ENCODE assay signal across 18 cellular contexts in the genomic region with DNA sequence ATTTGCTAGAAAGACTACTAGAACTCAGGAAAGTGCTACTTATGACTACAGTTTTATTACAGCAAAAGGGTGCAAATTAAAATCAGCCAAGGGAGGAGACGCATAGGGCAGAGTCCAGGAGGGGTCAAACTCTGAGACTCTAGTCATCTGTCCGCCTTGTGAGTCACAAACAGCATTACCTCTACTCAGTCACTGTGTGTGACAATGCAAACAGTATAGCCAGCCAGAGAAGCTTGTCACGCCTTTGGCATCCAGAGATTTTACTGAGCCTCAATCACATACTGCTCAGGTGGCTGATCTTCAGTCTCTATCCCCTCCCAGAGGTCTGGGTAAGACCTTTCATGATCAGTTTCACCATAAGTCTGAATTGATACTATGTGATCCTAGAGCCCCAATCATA. TPM values are rescaled to one million over a fixed set of nuclear protein-coding genes. Genes with fewer than 3 reads are reported as not detected.
DNase-seq lines count a peak whose midpoint lies in the region; ATAC-seq, FAIRE-seq and TF ChIP-seq lines count a peak whose summit lies in the region.
"Had no signal": no experiment of that assay in that cellular context is flagged by ENCODE, and none has a peak within 500 bp of the region (broad histone marks: within the 10 kb centered on the region; RNA-seq: fewer than 3 reads in every experiment).

No MANE protein-coding gene starts in this region.

- DNase-seq in 8988T (peak; percentile 20), HT-29 (ENCODE audit: low spot score) (peak; percentile 47), RKO (ENCODE audit: low spot score) (peak; percentile 37), HepG2 (ENCODE audit: low spot score) (peak; percentile 58), NCI-H748 treated with DMSO at 0.1 percent for 48 hours (lab: John Stamatoyannopoulos, UW) (no peak), OCI-M2 (lab: John Stamatoyannopoulos, UW; ENCODE audit: unreplicated experiment) (no peak)
- no peak for DNase-seq in CD8-positive, alpha-beta T cell
- DNase-seq: H7, NCI-H1048, NCI-H187 treated with DMSO at 0.1 percent for 48 hours, NCI-H446 treated with DMSO at 0.1 percent for 48 hours, T-cell had no signal

- TF ChIP-seq POLR2A in HepG2 (IDR thresholded peaks at IDR 0.05; ENCODE audit: insufficient read depth in 1 of 2, low read depth in 2 of 2, low read length in 2 of 2): no peak

- H3K4me2 ChIP-seq in HepG2 (ENCODE audit: low read depth, low read length): no peak overlapping the region

- H3K27me3 ChIP-seq in HepG2 (ENCODE audit: control insufficient read depth in 1 of 2, insufficient read depth in 2 of 2, low read length in 2 of 2): peaks cover 0 to 11% of the 10 kb centered on the region in 2 experiments; a peak in 1 of 5 replicates
- H3K27me3 ChIP-seq in CD8-positive, alpha-beta T cell (ENCODE audit: insufficient read depth, low read length): no peaks in the 10 kb centered on the region

- intact Hi-C loops in HepG2 (cut with micrococcal nuclease; ENCODE audit: unreplicated experiment): no loop called here
- intact Hi-C loops in CD8-positive, alpha-beta T cell (cut with DNase I, micrococcal nuclease): no loop called here

- FAIRE-seq in HepG2 (lab: Jason Lieb, UNC): no peak
- FAIRE-seq: K562 had no signal

- no peak overlapping the region for H2AFZ ChIP-seq in HepG2 (ENCODE audit: low read length)

- 0% methylated on average over 3 of the region's 3 CpGs for WGBS in HepG2 (ENCODE audit: low lambda C conversion rate)

- no peaks in the 10 kb centered on the region for H3K4me1 Mint-ChIP-seq in CD8-positive, alpha-beta T cell (ENCODE audit: low read depth)
- H3K4me1 Mint-ChIP-seq: T-cell had no signal

- CTCF ChIA-PET in HepG2 (lab: Yijun Ruan, JAX; ENCODE audit: low intra/inter-chr PET ratio, low total read pairs): no interaction called here
- CTCF ChIA-PET in CD8-positive, alpha-beta T cell (lab: Charles Lee): no interaction called here

- in situ Hi-C loops in HepG2 (cut with HindIII; ENCODE audit: extremely low pct_ligation_motif_present, low pct_unique_long_range_greater_than_20kb): no loop called here

- H3K27ac Mint-ChIP-seq in CD8-positive, alpha-beta T cell: no peak overlapping the region
- H3K27ac Mint-ChIP-seq: T-cell had no signal

- no peaks in the 10 kb centered on the region for H4K20me1 ChIP-seq in HepG2 (ENCODE audit: insufficient read depth, low read length)

- no TSS peak for BruUV-seq in HepG2 (replicated peaks; lab: Mats Ljungman, UMichigan)

- H3K79me2 ChIP-seq in HepG2 (ENCODE audit: insufficient read depth, low read length): no peaks in the 10 kb centered on the region

- no peaks in the 10 kb centered on the region for H3K36me3 ChIP-seq in HepG2 (replicated peaks in 1 of 2; ENCODE audit: control insufficient read depth in 1 of 2, insufficient read depth in 2 of 2, low read length in 2 of 2)
- no peaks in the 10 kb centered on the region for H3K36me3 ChIP-seq in CD8-positive, alpha-beta T cell (ENCODE audit: insufficient read depth, low read length)

- ATAC-seq in HepG2 (peak; percentile 57), GM19035 (IDR thresholded peaks at IDR 0.05; ENCODE audit: unreplicated experiment) (no peak)
- ATAC-seq in CD8-positive, alpha-beta T cell: no peak
- ATAC-seq: K562, T-cell had no signal

- H3K27me3 Mint-ChIP-seq in CD8-positive, alpha-beta T cell (ENCODE audit: low read depth): peaks cover 4% of the 10 kb centered on the region

- no peak overlapping the region for H3K9ac ChIP-seq in HepG2 (ENCODE audit: insufficient read depth, low read depth, low read length)

- peaks cover 20% of the 10 kb centered on the region for H3K9me3 Mint-ChIP-seq in CD8-positive, alpha-beta T cell

- peaks cover 10% of the 10 kb centered on the region; the same call in 1 of the 2 replicates for H3K4me1 ChIP-seq in HepG2 (ENCODE audit: insufficient read depth, low read length)
- no peaks in the 10 kb centered on the region for H3K4me1 ChIP-seq in CD8-positive, alpha-beta T cell (ENCODE audit: insufficient read depth, low read length)
- H3K4me1 ChIP-seq: Caco-2 had no signal

- TF ChIP-seq RAD21 in HepG2 (CRISPR knock-in tag; IDR thresholded peaks at IDR 0.05): no peak

- peaks cover 14% of the 10 kb centered on the region; the same call in 1 of the 2 replicates for H3K9me3 ChIP-seq in HepG2 (ENCODE audit: low read length)
- no peaks in the 10 kb centered on the region for H3K9me3 ChIP-seq in CD8-positive, alpha-beta T cell (ENCODE audit: low read length)

- H3K36me3 Mint-ChIP-seq in CD8-positive, alpha-beta T cell: no peaks in the 10 kb centered on the region

- TF ChIP-seq EP300 in HepG2 (IDR thresholded peaks at IDR 0.05; ENCODE audit: low read depth in 2 of 2, low read length in 2 of 2) (no peak), HepG2 (CRISPR knock-in tag; IDR thresholded peaks at IDR 0.05; ENCODE audit: borderline replicate concordance) (no peak)

- H3K4me3 Mint-ChIP-seq in CD8-positive, alpha-beta T cell: no peak overlapping the region
- H3K4me3 Mint-ChIP-seq: T-cell had no signal

- POLR2A ChIA-PET in HepG2 (lab: Yijun Ruan, JAX): no interaction called here
- POLR2A ChIA-PET in CD8-positive, alpha-beta T cell (lab: Charles Lee): no interaction called here

- no peak for TF ChIP-seq CTCF in HepG2 (CRISPR knock-in tag; IDR thresholded peaks at IDR 0.05)
- TF ChIP-seq CTCF in CD8-positive, alpha-beta T cell (IDR thresholded peaks at IDR 0.05): no peak

- no peak overlapping the region for H3K27ac ChIP-seq in HepG2 (ENCODE audit: extremely low read length, insufficient read depth, low read length)
- no peak overlapping the region for H3K27ac ChIP-seq in CD8-positive, alpha-beta T cell (ENCODE audit: low read depth, low read length)
- H3K27ac ChIP-seq: C4-2B, SK-N-MC had no signal

- no peak overlapping the region for H3K4me3 ChIP-seq in HepG2 (replicated peaks in 1 of 3; ENCODE audit: insufficient read depth in 1 of 3, low read depth in 2 of 3, low read length in 3 of 3)
- no peak overlapping the region for H3K4me3 ChIP-seq in CD8-positive, alpha-beta T cell (ENCODE audit: low read depth, low read length)
- H3K4me3 ChIP-seq: K562, SK-N-MC had no signal

TF ChIP-seq in HepG2, 621 proteins besides CTCF, POLR2A, EP300 and RAD21 (continues in another document):
- TF ChIP-seq, protein P1, sequence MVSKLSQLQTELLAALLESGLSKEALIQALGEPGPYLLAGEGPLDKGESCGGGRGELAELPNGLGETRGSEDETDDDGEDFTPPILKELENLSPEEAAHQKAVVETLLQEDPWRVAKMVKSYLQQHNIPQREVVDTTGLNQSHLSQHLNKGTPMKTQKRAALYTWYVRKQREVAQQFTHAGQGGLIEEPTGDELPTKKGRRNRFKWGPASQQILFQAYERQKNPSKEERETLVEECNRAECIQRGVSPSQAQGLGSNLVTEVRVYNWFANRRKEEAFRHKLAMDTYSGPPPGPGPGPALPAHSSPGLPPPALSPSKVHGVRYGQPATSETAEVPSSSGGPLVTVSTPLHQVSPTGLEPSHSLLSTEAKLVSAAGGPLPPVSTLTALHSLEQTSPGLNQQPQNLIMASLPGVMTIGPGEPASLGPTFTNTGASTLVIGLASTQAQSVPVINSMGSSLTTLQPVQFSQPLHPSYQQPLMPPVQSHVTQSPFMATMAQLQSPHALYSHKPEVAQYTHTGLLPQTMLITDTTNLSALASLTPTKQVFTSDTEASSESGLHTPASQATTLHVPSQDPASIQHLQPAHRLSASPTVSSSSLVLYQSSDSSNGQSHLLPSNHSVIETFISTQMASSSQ (IDR thresholded peaks at IDR 0.05; ENCODE audit: low read depth): no peak
- TF ChIP-seq, protein P1 (CRISPR knock-in tag; IDR thresholded peaks at IDR 0.05; ENCODE audit: borderline replicate concordance): no peak

RNA-seq across cellular contexts. Expression of a gene that starts 49.0 kb away (rescaled TPM):
- not detected in 2 replicates for total RNA-seq in HT-29 (2014; rRNA removed; shearing (Covaris generic))
- total RNA-seq in HepG2 (2016; rRNA removed; fragmentation: Illumina TruSeq; extraction: Trizol): not detected in 2 replicates
- not detected in 2 replicates for total RNA-seq in HepG2 (2016; cell fraction: cytosol; rRNA removed; fragmentation: Illumina TruSeq; extraction: Trizol; ENCODE audit: low read depth)
- total RNA-seq in HepG2 (2016; cell fraction: insoluble cytoplasmic fraction; rRNA removed; fragmentation: Illumina TruSeq; extraction: Trizol): not detected in 2 replicates
- not detected in 2 replicates for total RNA-seq in HepG2 (2016; cell fraction: membrane; rRNA removed; fragmentation: Illumina TruSeq; extraction: Trizol)
- not detected in 2 replicates for total RNA-seq in HepG2 (2016; cell fraction: nucleus; rRNA removed; fragmentation: Illumina TruSeq; extraction: Trizol)
- polyA plus RNA-seq in HepG2 (2011; rRNA removed): not detected in 2 replicates
- polyA plus RNA-seq in HepG2 (2011; cell fraction: cytosol; rRNA removed): not detected in 2 replicates
- polyA plus RNA-seq in HepG2 (2011; cell fraction: nucleus; rRNA removed): not detected in 2 replicates
- not detected in 2 replicates for polyA plus RNA-seq in HepG2 (2012)
- polyA plus RNA-seq in HepG2 (2016; cell fraction: cytosol; fragmentation: Illumina TruSeq; extraction: Trizol; ENCODE audit: low read depth): not detected in 2 replicates
- polyA plus RNA-seq in HepG2 (2016; cell fraction: insoluble cytoplasmic fraction; fragmentation: Illumina TruSeq; extraction: Trizol; ENCODE audit: low read depth): not detected in 2 replicates
- polyA plus RNA-seq in HepG2 (2016; cell fraction: membrane; fragmentation: Illumina TruSeq; extraction: Trizol; ENCODE audit: low read depth): not detected in 2 replicates
- polyA plus RNA-seq in HepG2 (2016; cell fraction: nucleus; fragmentation: Illumina TruSeq; extraction: Trizol; ENCODE audit: insufficient read depth, low read depth): not detected in 2 replicates
- polyA minus RNA-seq in HepG2 (2011; rRNA and poly(A)+ RNA removed; ENCODE audit: low replicate concordance): 0.33 TPM in 1 of 2 replicates, not detected in the other
- polyA minus RNA-seq in HepG2 (2011; cell fraction: cytosol; rRNA and poly(A)+ RNA removed): not detected in 2 replicates
- not detected in 2 replicates for polyA minus RNA-seq in HepG2 (2011; cell fraction: nucleus; rRNA and poly(A)+ RNA removed)
- total RNA-seq in CD8-positive, alpha-beta T cell: not detected
- total RNA-seq: Caco-2, HT1080, K562, T-cell had no signal
- polyA plus RNA-seq: K562 had no signal

Comparison
In these comparisons a context has a peak if more than half of its experiments do, and no peak if none do; other contexts are left out.
1. DNase-seq: peak in 8988T (single experiment), HT-29 (single experiment), RKO (single experiment) and HepG2 (single experiment); none in CD8-positive, alpha-beta T cell (0 of 7), NCI-H748 treated with DMSO at 0.1 percent for 48 hours (single experiment) and OCI-M2 (single experiment).